In the genomic region with DNA sequence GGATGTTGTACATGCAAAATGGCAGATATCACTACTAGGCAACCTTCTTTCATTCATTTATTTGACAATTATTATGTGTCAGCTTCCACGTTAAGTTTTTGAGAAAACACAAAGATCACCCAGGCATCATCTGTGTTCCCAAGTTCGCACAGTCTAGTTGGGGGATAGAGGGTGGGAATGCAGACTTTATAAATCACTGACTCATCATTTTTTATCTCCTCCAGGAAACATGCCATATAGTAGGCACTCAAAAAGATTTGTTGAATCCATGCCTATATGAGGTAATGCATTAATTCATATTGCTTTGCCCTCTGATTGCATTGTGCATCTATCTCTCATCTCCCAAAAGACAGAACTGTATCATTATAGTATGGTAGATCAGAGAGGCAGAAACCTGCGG, we compare ENCODE assay signal across 8 cellular contexts.
"Had no signal": no experiment of that assay in that cellular context is flagged by ENCODE, and none has a peak within 500 bp of the region (broad histone marks: within the 10 kb centered on the region; RNA-seq: fewer than 3 reads in every experiment).

No MANE protein-coding gene starts in this region.

- H3K4me2 ChIP-seq: KMS-11 had no signal

- H2AFZ ChIP-seq: GM23248 had no signal

- FAIRE-seq: H54, HTR-8/SVneo had no signal

- H3K4me3 ChIP-seq: GM23248 had no signal

- H3K9ac ChIP-seq: GM23248, KMS-11 had no signal

- H3K27ac ChIP-seq: GM23248, KMS-11 had no signal

- DNase-seq: GM23248, GOT3, H9, HCEC 1CT, KBM-7 had no signal
